Comparison of ENCODE assay signal across 8 cellular contexts in the genomic region with DNA sequence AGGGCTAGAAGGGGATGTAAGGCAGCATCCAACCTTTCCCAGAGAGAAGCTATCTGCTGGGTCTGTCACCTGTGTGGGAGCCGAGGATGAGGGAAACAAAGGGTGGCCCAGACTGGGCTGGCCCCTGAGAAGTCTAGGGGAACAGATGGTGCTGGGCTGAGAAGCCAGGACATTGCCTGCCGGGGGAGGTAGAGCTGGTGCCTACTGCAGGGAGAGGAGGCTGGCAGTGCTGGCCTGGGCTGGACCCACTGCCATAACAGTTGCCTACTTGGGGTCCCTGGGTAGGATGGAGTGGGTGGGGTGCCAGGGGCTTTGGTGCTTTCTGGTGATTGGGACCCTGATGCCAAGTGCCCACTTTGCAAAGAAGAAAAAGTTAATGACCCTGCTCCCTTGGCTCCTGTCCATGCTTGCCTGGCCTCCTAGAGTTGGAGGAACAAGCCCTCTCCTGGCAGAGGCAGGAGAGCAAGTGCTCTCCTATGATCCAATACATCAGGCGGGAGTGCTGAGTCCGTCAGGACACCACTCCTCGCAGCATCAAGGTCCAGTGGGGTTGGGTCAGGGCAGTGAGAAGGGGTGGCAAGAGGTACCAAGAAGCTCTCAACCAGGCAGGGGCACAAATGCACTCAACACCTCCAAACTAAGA. TPM values are rescaled to one million over a fixed set of nuclear protein-coding genes. Genes with fewer than 3 reads are reported as not detected.
DNase-seq lines count a peak whose midpoint lies in the region; ATAC-seq and TF ChIP-seq lines count a peak whose summit lies in the region.
"Not testable (repeated sequence)": the region's sequence is repeated elsewhere in the genome, so short reads cannot be mapped to it uniquely, and the experiment has no call there.

No MANE protein-coding gene starts in this region.

- H4K20me1 ChIP-seq in IMR-90 (ENCODE audit: insufficient read depth, low read length): peaks cover 81% of the 10 kb centered on the region

- H3K18ac ChIP-seq in IMR-90 (ENCODE audit: low read depth, low read length): not testable (repeated sequence)

- peak overlapping the region; percentile 62 for H3K27ac Mint-ChIP-seq in activated T-cell treated with anti-CD3 and anti-CD28 coated beads, Interleukin-2, amount 50 U/mL, for 24 hours
- H3K27ac Mint-ChIP-seq in neural crest cell (ENCODE audit: unreplicated experiment): peak overlapping the region; percentile 67
- peak overlapping the region; percentile 27 to 69 for H3K27ac Mint-ChIP-seq in stimulated activated naive CD8-positive, alpha-beta T cell treated with anti-CD3 and anti-CD28 coated beads, Interleukin-15, amount 100 ng/mL, for 72 hours

- CTCF ChIA-PET in IMR-90 (lab: Yijun Ruan, JAX): not testable (repeated sequence)

- H3K9ac ChIP-seq in IMR-90 (ENCODE audit: low read depth, low read length): not testable (repeated sequence)

- H3K4ac ChIP-seq in IMR-90 (ENCODE audit: low read depth, low read length): not testable (repeated sequence)

- not testable (repeated sequence) for H3K4me3 Mint-ChIP-seq in activated T-cell treated with anti-CD3 and anti-CD28 coated beads, Interleukin-2, amount 50 U/mL, for 24 hours; stimulated activated naive CD8-positive, alpha-beta T cell treated with anti-CD3 and anti-CD28 coated beads, Interleukin-15, amount 100 ng/mL, for 72 hours
- peak overlapping the region; percentile 27 for H3K4me3 Mint-ChIP-seq in neural crest cell

- H3K56ac ChIP-seq in IMR-90 (ENCODE audit: extremely low read depth, insufficient read depth, low read length): not testable (repeated sequence)

- not testable (repeated sequence) for H3K23ac ChIP-seq in IMR-90 (ENCODE audit: low read depth, low read length)

- not testable (repeated sequence) for DNase-seq in IMR-90; activated T-cell treated with anti-CD3 and anti-CD28 coated beads, Interleukin-2, amount 50 U/mL, for 24 hours; Right ventricle myocardium inferior (ENCODE audit: missing footprints); left lobe of liver (ENCODE audit: low spot score); neural crest cell (ENCODE audit: low read depth, low spot score); stimulated activated naive CD8-positive, alpha-beta T cell treated with anti-CD3 and anti-CD28 coated beads, Interleukin-15, amount 100 ng/mL, for 72 hours; upper lobe of right lung
- peak; percentile 70 for DNase-seq in cerebellum (ENCODE audit: low spot score)

- ATAC-seq in IMR-90 (ENCODE audit: low read depth); stimulated activated naive CD8-positive, alpha-beta T cell treated with anti-CD3 and anti-CD28 coated beads, Interleukin-15, amount 100 ng/mL, for 72 hours: not testable (repeated sequence)
- ATAC-seq in Right ventricle myocardium inferior: peak; percentile 9
- ATAC-seq in left lobe of liver: peak; percentile 56
- ATAC-seq in upper lobe of right lung: peak; percentile 13

- intact Hi-C loops in IMR-90 (cut with micrococcal nuclease); Right ventricle myocardium inferior (cut with DNase I); upper lobe of right lung (cut with DNase I): not testable (repeated sequence)

- H3K36me3 ChIP-seq in IMR-90 (ENCODE audit: control insufficient read depth, insufficient read depth, low read length) (peaks cover 57% of the 10 kb centered on the region), upper lobe of right lung (peaks cover 51% of the 10 kb centered on the region)

- H2BK5ac ChIP-seq in IMR-90 (ENCODE audit: low read depth, low read length, poor library complexity, severe bottlenecking): not testable (repeated sequence)

- H4K91ac ChIP-seq in IMR-90 (ENCODE audit: insufficient read depth, low read depth, low read length): not testable (repeated sequence)

- not testable (repeated sequence) for H3K27me3 Mint-ChIP-seq in activated T-cell treated with anti-CD3 and anti-CD28 coated beads, Interleukin-2, amount 50 U/mL, for 24 hours; neural crest cell (ENCODE audit: low read depth); stimulated activated naive CD8-positive, alpha-beta T cell treated with anti-CD3 and anti-CD28 coated beads, Interleukin-15, amount 100 ng/mL, for 72 hours

- not testable (repeated sequence) for H3K27me3 ChIP-seq in IMR-90 (ENCODE audit: control insufficient read depth, insufficient read depth, low read length); upper lobe of right lung

- H2BK120ac ChIP-seq in IMR-90 (ENCODE audit: low read depth, low read length): not testable (repeated sequence)

- H2AFZ ChIP-seq in IMR-90 (replicated peaks; ENCODE audit: low read length, poor library complexity): not testable (repeated sequence)

- not testable (repeated sequence) for TF ChIP-seq RAD21 in IMR-90 (IDR thresholded peaks at IDR 0.05; ENCODE audit: low read length)

- peaks cover 27 to 72% of the 10 kb centered on the region in 2 experiments for H3K79me1 ChIP-seq in IMR-90 (ENCODE audit: low read depth in 1 of 2, low read length in 2 of 2)

- TF ChIP-seq POLR2A in IMR-90 (IDR thresholded peaks at IDR 0.05; ENCODE audit: low read depth, low read length): not testable (repeated sequence)

- peaks cover 78% of the 10 kb centered on the region for H3K36me3 Mint-ChIP-seq in activated T-cell treated with anti-CD3 and anti-CD28 coated beads, Interleukin-2, amount 50 U/mL, for 24 hours (ENCODE audit: low read depth)
- peaks cover 21% of the 10 kb centered on the region for H3K36me3 Mint-ChIP-seq in neural crest cell (ENCODE audit: low read depth)

- H3K9me3 Mint-ChIP-seq in activated T-cell treated with anti-CD3 and anti-CD28 coated beads, Interleukin-2, amount 50 U/mL, for 24 hours; neural crest cell; stimulated activated naive CD8-positive, alpha-beta T cell treated with anti-CD3 and anti-CD28 coated beads, Interleukin-15, amount 100 ng/mL, for 72 hours: not testable (repeated sequence)

- in situ Hi-C loops in IMR-90 (cut with MboI; ENCODE audit: low sequenced_read_pairs): not testable (repeated sequence)

- not testable (repeated sequence) for H3K14ac ChIP-seq in IMR-90 (replicated peaks; ENCODE audit: low read depth, low read length)

- TF ChIP-seq CTCF in IMR-90 (conservative IDR thresholded peaks at IDR 0.05; ENCODE audit: low read depth, low read length); neural crest cell (conservative IDR thresholded peaks at IDR 0.05); upper lobe of right lung (IDR thresholded peaks at IDR 0.05): not testable (repeated sequence)

- not testable (repeated sequence) for H2BK15ac ChIP-seq in IMR-90 (ENCODE audit: low read depth, low read length)

- BruUV-seq in IMR-90 (replicated peaks; lab: Mats Ljungman, UMichigan): TSS peak; percentile 29

- not testable (repeated sequence) for H3K9me3 ChIP-seq in IMR-90 (ENCODE audit: control insufficient read depth, insufficient read depth, low read length); upper lobe of right lung

- H2BK20ac ChIP-seq in IMR-90 (ENCODE audit: low read depth, low read length): not testable (repeated sequence)

- H3K4me3 ChIP-seq in IMR-90 (ENCODE audit: insufficient read depth, low read depth, low read length); upper lobe of right lung: not testable (repeated sequence)

- not testable (repeated sequence) for H4K8ac ChIP-seq in IMR-90 (ENCODE audit: low read depth in 2 of 2, low read length in 2 of 2)

- POLR2A ChIA-PET in IMR-90 (lab: Charles Lee; ENCODE audit: unreplicated experiment): not testable (repeated sequence)

- not testable (repeated sequence) for H2AK5ac ChIP-seq in IMR-90 (ENCODE audit: low read depth, low read length)

- WGBS in IMR-90 (ENCODE audit: extremely low coverage in 2 of 2, insufficient read length in 1 of 2), 2 experiments: no CpG with 5 or more reads among the region's 5 CpGs

- H2AK9ac ChIP-seq in IMR-90 (replicated peaks; ENCODE audit: low read depth, low read length, poor library complexity): not testable (repeated sequence)

- dilution Hi-C loops in IMR-90 (cut with HindIII; ENCODE audit: low sequenced_read_pairs, unreplicated experiment): not testable (repeated sequence)

- not testable (repeated sequence) for H4K5ac ChIP-seq in IMR-90 (ENCODE audit: low read depth, low read length)

- H3K4me2 ChIP-seq in IMR-90 (ENCODE audit: low read depth, low read length): not testable (repeated sequence)

- not testable (repeated sequence) for H3K27ac ChIP-seq in IMR-90 (ENCODE audit: insufficient read depth, low read length); upper lobe of right lung

- not testable (repeated sequence) for H3K4me1 ChIP-seq in IMR-90 (ENCODE audit: control insufficient read depth, insufficient read depth, low read length)
- H3K4me1 ChIP-seq in upper lobe of right lung: peaks cover 12% of the 10 kb centered on the region

- peaks cover 16% of the 10 kb centered on the region for H3K4me1 Mint-ChIP-seq in activated T-cell treated with anti-CD3 and anti-CD28 coated beads, Interleukin-2, amount 50 U/mL, for 24 hours (ENCODE audit: low read depth)
- not testable (repeated sequence) for H3K4me1 Mint-ChIP-seq in neural crest cell
- peaks cover 33% of the 10 kb centered on the region for H3K4me1 Mint-ChIP-seq in stimulated activated naive CD8-positive, alpha-beta T cell treated with anti-CD3 and anti-CD28 coated beads, Interleukin-15, amount 100 ng/mL, for 72 hours

- H3K9me1 ChIP-seq in IMR-90 (ENCODE audit: insufficient read depth, low read length): not testable (repeated sequence)

RNA-seq across cellular contexts. Expression of gene TOB2, which starts 12.1 kb away (rescaled TPM):
- total RNA-seq in IMR-90 (2012; rRNA removed) (16.9 and 17.4 TPM in 2 replicates), cerebellum (22.4 TPM), Right ventricle myocardium inferior (68.0 TPM), left lobe of liver (40.1 TPM), neural crest cell (47.7 and 50.8 TPM in 2 replicates), upper lobe of right lung (47.7 TPM)
- polyA plus RNA-seq in IMR-90 (2012; rRNA removed): 23.3 and 24.2 TPM in 2 replicates
- 16.0 and 24.3 TPM in 2 replicates for polyA plus RNA-seq in IMR-90 (2012; cell fraction: cytosol; rRNA removed)
- 16.4 and 23.4 TPM in 2 replicates for polyA plus RNA-seq in IMR-90 (2012; cell fraction: nucleus; rRNA removed; ENCODE audit: low replicate concordance)

RNA-seq across cellular contexts. Expression of gene PHF5A, which starts 34.0 kb away (rescaled TPM):
- 50.9 and 76.1 TPM in 2 replicates for total RNA-seq in IMR-90 (2012; rRNA removed)
- 49.1 and 54.9 TPM in 2 replicates for polyA plus RNA-seq in IMR-90 (2012; rRNA removed)
- polyA plus RNA-seq in IMR-90 (2012; cell fraction: cytosol; rRNA removed): 14.7 and 25.4 TPM in 2 replicates
- 14.0 and 14.6 TPM in 2 replicates for polyA plus RNA-seq in IMR-90 (2012; cell fraction: nucleus; rRNA removed; ENCODE audit: low replicate concordance)
- 31.0 TPM for total RNA-seq in cerebellum
- 25.5 TPM for total RNA-seq in Right ventricle myocardium inferior
- total RNA-seq in left lobe of liver: 14.6 TPM
- total RNA-seq in neural crest cell: 81.8 and 88.9 TPM in 2 replicates
- 32.9 TPM for total RNA-seq in upper lobe of right lung

RNA-seq across cellular contexts. Expression of gene ACO2, which starts 34.4 kb away (rescaled TPM):
- total RNA-seq in IMR-90 (2012; rRNA removed) (65.3 and 71.3 TPM in 2 replicates), cerebellum (64.5 TPM), Right ventricle myocardium inferior (810 TPM), left lobe of liver (71.8 TPM), neural crest cell (71.6 and 80.6 TPM in 2 replicates), upper lobe of right lung (84.1 TPM)
- polyA plus RNA-seq in IMR-90 (2012; rRNA removed): 69.5 and 72.9 TPM in 2 replicates
- polyA plus RNA-seq in IMR-90 (2012; cell fraction: cytosol; rRNA removed): 55.7 and 81.0 TPM in 2 replicates
- 43.2 and 73.9 TPM in 2 replicates for polyA plus RNA-seq in IMR-90 (2012; cell fraction: nucleus; rRNA removed; ENCODE audit: low replicate concordance)

RNA-seq across cellular contexts. Expression of gene TEF, which starts 52.7 kb away (rescaled TPM):
- total RNA-seq in IMR-90 (2012; rRNA removed): 5.6 and 6.1 TPM in 2 replicates
- 11.6 and 14.4 TPM in 2 replicates for polyA plus RNA-seq in IMR-90 (2012; rRNA removed)
- polyA plus RNA-seq in IMR-90 (2012; cell fraction: cytosol; rRNA removed): 4.4 and 5.7 TPM in 2 replicates
- polyA plus RNA-seq in IMR-90 (2012; cell fraction: nucleus; rRNA removed; ENCODE audit: low replicate concordance): 4.7 and 8.8 TPM in 2 replicates
- 6.3 TPM for total RNA-seq in cerebellum
- 23.5 TPM for total RNA-seq in Right ventricle myocardium inferior
- 26.3 TPM for total RNA-seq in left lobe of liver
- total RNA-seq in neural crest cell: 9.3 and 13.6 TPM in 2 replicates
- total RNA-seq in upper lobe of right lung: 45.6 TPM
